In the genomic region with DNA sequence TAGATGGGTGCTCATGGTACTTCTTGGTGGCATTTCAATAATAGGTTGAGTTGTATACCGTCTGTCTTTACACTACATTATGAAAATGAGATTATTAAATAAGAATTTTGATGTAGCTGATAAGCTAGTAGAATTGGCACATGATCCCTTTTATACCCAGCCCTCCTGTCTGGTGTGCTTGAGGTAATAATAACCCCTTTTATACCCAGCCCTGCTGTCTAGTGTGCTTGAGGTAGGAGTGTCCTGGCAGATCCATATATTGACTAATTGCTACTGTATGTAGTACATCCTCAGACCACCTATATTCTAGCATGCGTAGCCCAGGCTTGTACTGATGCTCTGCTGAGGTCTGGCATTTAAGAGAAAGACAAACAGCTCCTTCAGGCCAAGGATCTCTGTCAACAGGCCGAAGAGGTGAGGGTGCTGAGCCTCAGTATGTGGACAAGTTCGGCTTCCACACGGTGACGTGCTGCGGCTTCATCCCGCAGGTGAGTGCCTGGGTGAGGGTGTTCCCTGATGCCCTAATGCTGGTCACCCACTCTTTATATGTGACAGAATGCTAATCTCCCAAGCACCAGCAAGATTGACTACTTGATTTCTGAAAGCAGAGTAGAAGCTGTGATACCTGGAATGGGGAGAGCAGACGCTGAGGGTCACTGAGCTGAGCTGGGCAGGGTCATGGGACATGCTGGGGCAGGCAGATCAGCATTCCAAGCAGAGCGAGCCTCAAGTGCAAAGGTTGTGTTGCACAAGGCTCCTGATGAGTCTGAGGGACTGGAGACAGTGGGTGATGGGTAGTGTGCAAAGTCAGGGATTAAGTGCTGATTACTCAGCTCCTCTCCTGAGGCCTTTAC, we compare ENCODE assay signal across 25 cellular contexts. TPM values are rescaled to one million over a fixed set of nuclear protein-coding genes. Genes with fewer than 3 reads are reported as not detected.
DNase-seq lines count a peak whose midpoint lies in the region; ATAC-seq, FAIRE-seq and TF ChIP-seq lines count a peak whose summit lies in the region.
"Had no signal": no experiment of that assay in that cellular context is flagged by ENCODE, and none has a peak within 500 bp of the region (broad histone marks: within the 10 kb centered on the region; RNA-seq: fewer than 3 reads in every experiment).

No MANE protein-coding gene starts in this region.

- no peaks in the 10 kb centered on the region for H3K9me1 ChIP-seq in K562 (ENCODE audit: control insufficient read depth, insufficient read depth, low read length)

- ATAC-seq in K562: no peak
- ATAC-seq: stimulated activated naive B cell treated with anti-CD40 and anti-IgM and Interleukin-4, amounts not matched to agents 10 μg/mL and 1 μg/mL and 100 μg/mL, for 72 hours had no signal

- WGBS in K562 (ENCODE audit: insufficient coverage, low coverage, missing lambda C conversion rate): 87% methylated on average over 9 of the region's 10 CpGs
- 93% methylated on average over 10 of the region's 10 CpGs for WGBS in hepatocyte (ENCODE audit: low lambda C conversion rate, missing lambda C conversion rate)

- intact Hi-C loops in K562 (cut with micrococcal nuclease): no loop called here

- H3K36me3 ChIP-seq in K562 (ENCODE audit: control insufficient read depth, insufficient read depth, low read length) (peaks cover 56% of the 10 kb centered on the region), hepatocyte (replicated peaks; ENCODE audit: insufficient read depth, low read depth) (peaks cover 9% of the 10 kb centered on the region)
- H3K36me3 ChIP-seq: neutrophil had no signal

- no peak for TF ChIP-seq POLR2A in K562 (conservative IDR thresholded peaks at IDR 0.05)

- no peaks in the 10 kb centered on the region for H4K20me1 ChIP-seq in K562 (replicated peaks; ENCODE audit: control insufficient read depth, insufficient read depth, low read length)
- no peaks in the 10 kb centered on the region for H4K20me1 ChIP-seq in hepatocyte (ENCODE audit: insufficient read depth, poor library complexity, severe bottlenecking)

- H3K4me2 ChIP-seq in K562 (ENCODE audit: insufficient read depth, low read length): no peak overlapping the region
- no peak overlapping the region for H3K4me2 ChIP-seq in hepatocyte

- CTCF ChIA-PET in K562 (lab: Yijun Ruan, JAX; ENCODE audit: low intra/inter-chr PET ratio): interaction anchor here (0.6 kb wide), 1 partner anchor 291 kb away, joined by 4 read pairs; no protein-coding TSS in a partner anchor

- H3K9me3 ChIP-seq in K562 (replicated peaks; ENCODE audit: control insufficient read depth, insufficient read depth, low read depth, low read length) (peaks cover 29% of the 10 kb centered on the region), hepatocyte (ENCODE audit: low read depth) (peaks cover 10% of the 10 kb centered on the region)
- H3K9me3 ChIP-seq: neutrophil, thyroid gland had no signal

- H3K9me2 ChIP-seq in hepatocyte (replicated peaks; ENCODE audit: insufficient read depth): no peaks in the 10 kb centered on the region

- H3K27ac ChIP-seq in K562 (ENCODE audit: extremely low read depth, low read depth, low read length) (no peak overlapping the region), hepatocyte (peak overlapping the region; percentile 88)
- H3K27ac ChIP-seq: ascending aorta, esophagus squamous epithelium, neutrophil, thyroid gland had no signal

- no peak overlapping the region for H2AFZ ChIP-seq in K562 (ENCODE audit: low read depth, low read length)
- no peak overlapping the region for H2AFZ ChIP-seq in hepatocyte

- in situ Hi-C loops in K562 (cut with MboI): no loop called here
- in situ Hi-C loops in ACHN (cut with HindIII; ENCODE audit: low pct_ligation_motif_present, low pct_unique_long_range_greater_than_20kb, low sequenced_read_pairs): no loop called here

- POLR2A ChIA-PET in K562 (lab: Yijun Ruan, JAX): no interaction called here

- peaks cover 13% of the 10 kb centered on the region for H3K79me2 ChIP-seq in K562 (ENCODE audit: control insufficient read depth, insufficient read depth, low read length)
- peaks cover 9% of the 10 kb centered on the region for H3K79me2 ChIP-seq in hepatocyte

- no peak for TF ChIP-seq RAD21 in K562 (CRISPR knock-in tag; conservative IDR thresholded peaks at IDR 0.05 in 1 of 2, IDR thresholded peaks at IDR 0.05 in 1 of 2)

- DNase-seq in NCI-H82 (lab: John Stamatoyannopoulos, UW) (peak; percentile 43), NCI-H82 treated with DMSO at 0.1 percent for 48 hours (lab: John Stamatoyannopoulos, UW; ENCODE audit: unreplicated experiment) (no peak), K562 (ENCODE audit: extremely low read depth in 1 of 4, low spot score in 3 of 4) (peak in 1 of 4 experiments; percentile 59), hepatocyte (ENCODE audit: low spot score) (peak; percentile 70), T1000 (lab: John Stamatoyannopoulos, UW) (no peak), GM19238 (ENCODE audit: insufficient read length, low spot score) (no peak), ACHN (no peak)
- DNase-seq in stimulated activated naive CD4-positive, alpha-beta T cell (lab: John Stamatoyannopoulos, UW): no peak
- DNase-seq: activated CD4-positive, alpha-beta T cell treated with anti-CD3 and anti-CD28 coated beads for 48 hours; activated naive CD4-positive, alpha-beta T cell treated with anti-CD3 and anti-CD28 coated beads, Interleukin-2, amount 10 ng/mL, durations not matched to agents 7 days and 5 days; C1 segment of cervical spinal cord; dorsolateral prefrontal cortex; esophagus squamous epithelium; KG1; kidney; NCI-H1694 treated with DMSO at 0.1 percent for 48 hours; NCI-H345; stimulated activated CD4-positive, alpha-beta T cell treated with anti-CD3 and anti-CD28 coated beads, Interleukin-2, amount 100 ng/mL, for 48 hours; stimulated activated naive B cell treated with anti-CD40 and anti-IgM and Interleukin-4, amounts not matched to agents 10 μg/mL and 1 μg/mL and 100 μg/mL, for 72 hours; thyroid gland had no signal

- H3K27me3 ChIP-seq in K562 (ENCODE audit: control insufficient read depth in 2 of 2, insufficient read depth in 2 of 2, low read length in 2 of 2): no peaks in the 10 kb centered on the region
- H3K27me3 ChIP-seq in hepatocyte: no peaks in the 10 kb centered on the region
- H3K27me3 ChIP-seq: ascending aorta, dorsolateral prefrontal cortex, esophagus squamous epithelium, thyroid gland had no signal

- TSS peak; percentile 4 for BruUV-seq in K562 (replicated peaks; lab: Mats Ljungman, UMichigan)

- no peak overlapping the region for H3K9ac ChIP-seq in K562 (ENCODE audit: insufficient read depth in 1 of 2, low read depth in 2 of 2, low read length in 2 of 2)

- TF ChIP-seq EP300 in K562 (IDR thresholded peaks at IDR 0.05; ENCODE audit: low read length): no peak

- H3K4me1 ChIP-seq in K562 (replicated peaks in 1 of 2; ENCODE audit: control insufficient read depth in 2 of 2, insufficient read depth in 2 of 2, low read length in 2 of 2) (peaks cover 13 to 32% of the 10 kb centered on the region in 2 experiments; a peak in 4 of 5 replicates), hepatocyte (ENCODE audit: insufficient read depth) (peaks cover 12% of the 10 kb centered on the region)

- H3K4me3 ChIP-seq in K562: no peak overlapping the region
- H3K4me3 ChIP-seq in hepatocyte: no peak overlapping the region
- H3K4me3 ChIP-seq: ascending aorta, dorsolateral prefrontal cortex, esophagus squamous epithelium, HAP-1, thyroid gland had no signal

- TF ChIP-seq CTCF in K562 (IDR thresholded peaks at IDR 0.05 in 2 of 3, conservative IDR thresholded peaks at IDR 0.05 in 1 of 3; ENCODE audit: insufficient read depth in 2 of 3, low read depth in 1 of 3, low read length in 3 of 3): no peak
- no peak for TF ChIP-seq CTCF in hepatocyte (IDR thresholded peaks at IDR 0.05; ENCODE audit: poor library complexity)

- FAIRE-seq in K562 (lab: Jason Lieb, UNC): peak; percentile 74
- FAIRE-seq: D721Med, GM18507, kidney had no signal

RNA-seq across cellular contexts. Expression of a gene that starts 5.7 kb away (rescaled TPM):
- 37.1 and 44.4 TPM in 2 replicates for total RNA-seq in K562 (2011; cell fraction: chromatin; rRNA removed; ENCODE audit: low replicate concordance)
- 20.8 and 23.0 TPM in 2 replicates for total RNA-seq in K562 (2011; cell fraction: nucleolus; rRNA removed)
- total RNA-seq in K562 (2011; cell fraction: nucleoplasm; rRNA removed): 22.2 and 22.9 TPM in 2 replicates
- total RNA-seq in K562 (2014; rRNA removed): 6.3 and 6.6 TPM in 2 replicates
- 1.3 and 1.4 TPM in 2 replicates for total RNA-seq in K562 (2014; rRNA removed; fragmentation: Illumina TruSeq; extraction: Trizol)
- total RNA-seq in K562 (2015; rRNA removed; fragmentation: Illumina TruSeq; extraction: Trizol): 3.6 TPM in 2 replicates
- total RNA-seq in K562 (2021): 20.0 and 22.7 TPM in 2 replicates
- polyA plus RNA-seq in K562 (2011; rRNA removed): 3.8 and 6.1 TPM in 2 replicates
- polyA plus RNA-seq in K562 (2011; cell fraction: cytosol; rRNA removed): 2.0 and 2.3 TPM in 2 replicates
- 14.3 and 19.9 TPM in 2 replicates for polyA plus RNA-seq in K562 (2011; cell fraction: nucleus; rRNA removed)
- 22.1 and 24.7 TPM in 2 replicates for polyA plus RNA-seq in K562 (2012)
- 8.6 and 10.6 TPM in 2 replicates for polyA plus RNA-seq in K562 (2014; fragmentation: Illumina TruSeq; extraction: Trizol)
- polyA plus RNA-seq in K562 (2014; fragmentation: Nextera tagmentation; extraction: Ambion mirVana): under 1 TPM; 0.08 to 0.11 TPM
- 7.9 and 10.0 TPM in 2 replicates for polyA plus RNA-seq in K562 (2014; rRNA removed)
- polyA minus RNA-seq in K562 (2011; rRNA and poly(A)+ RNA removed): 3.8 and 5.8 TPM in 2 replicates
- polyA minus RNA-seq in K562 (2011; cell fraction: cytosol; rRNA and poly(A)+ RNA removed): 10.5 and 19.6 TPM in 2 replicates
- polyA minus RNA-seq in K562 (2011; cell fraction: nucleus; rRNA and poly(A)+ RNA removed): 6.9 and 14.9 TPM in 2 replicates
- total RNA-seq in hepatocyte: 4.0 and 17.3 TPM in 2 replicates
- 12.8 and 13.7 TPM in 2 replicates for polyA plus RNA-seq in hepatocyte

RNA-seq across cellular contexts. Expression of a gene that starts 10.7 kb away (rescaled TPM):
- total RNA-seq in K562 (2011; cell fraction: chromatin; rRNA removed; ENCODE audit: low replicate concordance): 239 and 410 TPM in 2 replicates
- total RNA-seq in K562 (2011; cell fraction: nucleolus; rRNA removed): 169 and 192 TPM in 2 replicates
- 154 and 170 TPM in 2 replicates for total RNA-seq in K562 (2011; cell fraction: nucleoplasm; rRNA removed)
- 29.8 and 47.3 TPM in 2 replicates for total RNA-seq in K562 (2014; rRNA removed)
- 18.7 and 23.6 TPM in 2 replicates for total RNA-seq in K562 (2014; rRNA removed; fragmentation: Illumina TruSeq; extraction: Trizol)
- total RNA-seq in K562 (2015; rRNA removed; fragmentation: Illumina TruSeq; extraction: Trizol): 26.0 and 27.1 TPM in 2 replicates
- 98.3 and 98.5 TPM in 2 replicates for total RNA-seq in K562 (2021)
- 28.0 and 45.4 TPM in 2 replicates for polyA plus RNA-seq in K562 (2011; rRNA removed)
- 46.1 and 77.8 TPM in 2 replicates for polyA plus RNA-seq in K562 (2011; cell fraction: cytosol; rRNA removed)
- polyA plus RNA-seq in K562 (2011; cell fraction: nucleus; rRNA removed): 191 and 272 TPM in 2 replicates
- polyA plus RNA-seq in K562 (2012): 79.2 and 88.0 TPM in 2 replicates
- 36.5 and 40.9 TPM in 2 replicates for polyA plus RNA-seq in K562 (2014; fragmentation: Illumina TruSeq; extraction: Trizol)
- 10 to 100 TPM in 1 of 2 experiments, 1 to 10 TPM in 1; 8.9 to 20.2 TPM for polyA plus RNA-seq in K562 (2014; fragmentation: Nextera tagmentation; extraction: Ambion mirVana)
- polyA plus RNA-seq in K562 (2014; rRNA removed): 42.3 and 50.3 TPM in 2 replicates
- 41.7 and 49.7 TPM in 2 replicates for polyA minus RNA-seq in K562 (2011; rRNA and poly(A)+ RNA removed)
- polyA minus RNA-seq in K562 (2011; cell fraction: cytosol; rRNA and poly(A)+ RNA removed): 67.8 and 69.4 TPM in 2 replicates
- polyA minus RNA-seq in K562 (2011; cell fraction: nucleus; rRNA and poly(A)+ RNA removed): 54.7 and 67.0 TPM in 2 replicates
- 24.5 and 34.4 TPM in 2 replicates for total RNA-seq in hepatocyte
- polyA plus RNA-seq in hepatocyte: 41.5 and 42.3 TPM in 2 replicates

RNA-seq across cellular contexts. Expression of a gene that starts 24.6 kb away (rescaled TPM):
- 33.2 and 69.9 TPM in 2 replicates for total RNA-seq in K562 (2011; cell fraction: chromatin; rRNA removed; ENCODE audit: low replicate concordance)
- 27.5 and 33.9 TPM in 2 replicates for total RNA-seq in K562 (2011; cell fraction: nucleolus; rRNA removed)
- total RNA-seq in K562 (2011; cell fraction: nucleoplasm; rRNA removed): 30.4 and 32.0 TPM in 2 replicates
- 26.2 and 29.8 TPM in 2 replicates for total RNA-seq in K562 (2014; rRNA removed)
- 18.0 and 21.1 TPM in 2 replicates for total RNA-seq in K562 (2014; rRNA removed; fragmentation: Illumina TruSeq; extraction: Trizol)
- total RNA-seq in K562 (2015; rRNA removed; fragmentation: Illumina TruSeq; extraction: Trizol): 23.5 and 24.9 TPM in 2 replicates
- total RNA-seq in K562 (2021): 28.1 and 32.1 TPM in 2 replicates
- 21.7 and 25.8 TPM in 2 replicates for polyA plus RNA-seq in K562 (2011; rRNA removed)
- 19.4 and 22.5 TPM in 2 replicates for polyA plus RNA-seq in K562 (2011; cell fraction: cytosol; rRNA removed)
- polyA plus RNA-seq in K562 (2011; cell fraction: nucleus; rRNA removed): 25.5 and 28.4 TPM in 2 replicates
- 44.5 and 51.0 TPM in 2 replicates for polyA plus RNA-seq in K562 (2012)
- polyA plus RNA-seq in K562 (2014; fragmentation: Illumina TruSeq; extraction: Trizol): 31.0 and 34.7 TPM in 2 replicates
- polyA plus RNA-seq in K562 (2014; fragmentation: Nextera tagmentation; extraction: Ambion mirVana): 1 to 10 TPM; 2.0 to 4.4 TPM
- polyA plus RNA-seq in K562 (2014; rRNA removed): 26.1 and 29.1 TPM in 2 replicates
- 10.9 and 11.3 TPM in 2 replicates for polyA minus RNA-seq in K562 (2011; rRNA and poly(A)+ RNA removed)
- polyA minus RNA-seq in K562 (2011; cell fraction: cytosol; rRNA and poly(A)+ RNA removed): 10.4 and 15.7 TPM in 2 replicates
- 4.4 and 7.1 TPM in 2 replicates for polyA minus RNA-seq in K562 (2011; cell fraction: nucleus; rRNA and poly(A)+ RNA removed)
- 17.0 and 18.7 TPM in 2 replicates for total RNA-seq in hepatocyte
- polyA plus RNA-seq in hepatocyte: 24.0 and 27.4 TPM in 2 replicates

RNA-seq across cellular contexts. Expression of a gene that starts 42.6 kb away (rescaled TPM):
- total RNA-seq in K562 (2011; cell fraction: chromatin; rRNA removed; ENCODE audit: low replicate concordance): 4.8 and 7.6 TPM in 2 replicates
- 3.3 and 3.8 TPM in 2 replicates for total RNA-seq in K562 (2011; cell fraction: nucleolus; rRNA removed)
- total RNA-seq in K562 (2011; cell fraction: nucleoplasm; rRNA removed): 1.7 and 5.0 TPM in 2 replicates
- total RNA-seq in K562 (2014; rRNA removed) (2.0 and 6.2 TPM in 2 replicates), K562 (2014; rRNA removed; fragmentation: Illumina TruSeq; extraction: Trizol) (0.99 and 1.1 TPM in 2 replicates), K562 (2015; rRNA removed; fragmentation: Illumina TruSeq; extraction: Trizol) (0.64 and 1.2 TPM in 2 replicates), K562 (2021) (3.6 and 3.8 TPM in 2 replicates), hepatocyte (20.0 and 22.2 TPM in 2 replicates)
- polyA plus RNA-seq in K562 (2011; rRNA removed) (2.5 and 2.7 TPM in 2 replicates), K562 (2014; fragmentation: Illumina TruSeq; extraction: Trizol) (1.4 and 3.2 TPM in 2 replicates), K562 (2014; fragmentation: Nextera tagmentation; extraction: Ambion mirVana) (under 1 TPM; 0.13 to 0.38 TPM), K562 (2014; rRNA removed) (3.2 and 4.6 TPM in 2 replicates), hepatocyte (22.2 and 27.8 TPM in 2 replicates)
- polyA plus RNA-seq in K562 (2011; cell fraction: cytosol; rRNA removed): 4.3 and 9.2 TPM in 2 replicates
- polyA plus RNA-seq in K562 (2011; cell fraction: nucleus; rRNA removed): 3.6 and 6.3 TPM in 2 replicates
- 3.7 and 4.9 TPM in 2 replicates for polyA plus RNA-seq in K562 (2012)
- polyA minus RNA-seq in K562 (2011; rRNA and poly(A)+ RNA removed): 0.56 and 0.60 TPM in 2 replicates
- 1.2 and 3.5 TPM in 2 replicates for polyA minus RNA-seq in K562 (2011; cell fraction: cytosol; rRNA and poly(A)+ RNA removed)
- polyA minus RNA-seq in K562 (2011; cell fraction: nucleus; rRNA and poly(A)+ RNA removed): 1.9 and 2.1 TPM in 2 replicates

Comparison
In these comparisons a context has a peak if more than half of its experiments do, and no peak if none do; other contexts are left out.
1. DNase-seq: peak in NCI-H82 (single experiment) and hepatocyte (single experiment); none in NCI-H82 treated with DMSO at 0.1 percent for 48 hours (single experiment), T1000 (single experiment), stimulated activated naive CD4-positive, alpha-beta T cell (0 of 6), GM19238 (single experiment) and ACHN (single experiment).